Comparison of ENCODE assay signal across 37 cellular contexts in the genomic region with DNA sequence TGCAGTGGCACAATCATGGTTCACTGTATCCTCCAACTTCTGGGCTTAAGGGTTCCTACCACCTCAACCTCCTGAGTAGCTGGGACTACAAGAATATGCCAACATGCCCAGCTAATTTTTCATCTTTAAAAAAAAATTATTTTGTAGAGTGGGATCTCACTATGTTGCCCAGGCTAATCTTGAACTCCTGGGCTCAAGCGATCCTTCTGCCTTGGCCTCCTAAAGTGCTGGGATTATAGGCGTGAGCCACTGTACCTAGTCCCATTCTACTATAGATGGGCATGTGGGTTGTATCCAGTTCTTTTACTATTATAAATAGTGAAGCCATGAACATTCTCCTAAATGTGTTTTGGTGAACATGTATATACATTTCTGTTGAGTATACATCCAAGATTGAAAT. TPM values are rescaled to one million over a fixed set of nuclear protein-coding genes. Genes with fewer than 3 reads are reported as not detected.
DNase-seq lines count a peak whose midpoint lies in the region; ATAC-seq, FAIRE-seq and TF ChIP-seq lines count a peak whose summit lies in the region.
"Had no signal": no experiment of that assay in that cellular context is flagged by ENCODE, and none has a peak within 500 bp of the region (broad histone marks: within the 10 kb centered on the region; RNA-seq: fewer than 3 reads in every experiment).

No MANE protein-coding gene starts in this region.

- no peak for TF ChIP-seq EP300 in K562 (IDR thresholded peaks at IDR 0.05; ENCODE audit: low read length)
- no peak for TF ChIP-seq EP300 in esophagus muscularis mucosa (IDR thresholded peaks at IDR 0.05)

- no peak for TF ChIP-seq RAD21 in K562 (CRISPR knock-in tag; conservative IDR thresholded peaks at IDR 0.05 in 1 of 2, IDR thresholded peaks at IDR 0.05 in 1 of 2)

- H3K9me1 ChIP-seq in K562 (ENCODE audit: control insufficient read depth, insufficient read depth, low read length): no peaks in the 10 kb centered on the region

- no peak overlapping the region for H2AFZ ChIP-seq in K562 (ENCODE audit: low read depth, low read length)

- H3K4me1 ChIP-seq in HEK293 (ENCODE audit: control insufficient read depth, insufficient read depth, low read length) (no peaks in the 10 kb centered on the region), K562 (replicated peaks in 1 of 2; ENCODE audit: control insufficient read depth in 2 of 2, insufficient read depth in 2 of 2, low read length in 2 of 2) (peaks cover 0 to 3% of the 10 kb centered on the region in 2 experiments; a peak in 1 of 5 replicates), esophagus muscularis mucosa (peaks cover 0 to 3% (median 0%) of the 10 kb centered on the region in 4 donors)
- H3K4me1 ChIP-seq: A549; BE2C; BLaER1; BLaER1 treated with 17β-estradiol and CSF1 and Interleukin-3, amounts not matched to agents 10 nM and 100 nM; Caco-2 had no signal

- TF ChIP-seq POLR2A in K562 (conservative IDR thresholded peaks at IDR 0.05) (no peak), esophagus muscularis mucosa (IDR thresholded peaks at IDR 0.05; ENCODE audit: low read depth) (no peak)

- TF ChIP-seq CTCF in activated CD8-positive, alpha-beta T cell treated with anti-CD3 and anti-CD28 coated beads for 36 hours (IDR thresholded peaks at IDR 0.05): no peak
- TF ChIP-seq CTCF in HEK293 (tag by site-specific recombination; IDR thresholded peaks at IDR 0.05) (no peak), K562 (IDR thresholded peaks at IDR 0.05 in 2 of 3, conservative IDR thresholded peaks at IDR 0.05 in 1 of 3; ENCODE audit: insufficient read depth in 2 of 3, low read depth in 1 of 3, low read length in 3 of 3) (no peak), esophagus muscularis mucosa (IDR thresholded peaks at IDR 0.05) (no peak)

- H3K4me2 ChIP-seq in K562 (ENCODE audit: insufficient read depth, low read length): no peak overlapping the region
- H3K4me2 ChIP-seq: A549; BLaER1; BLaER1 treated with 17β-estradiol and CSF1 and Interleukin-3, amounts not matched to agents 10 nM and 100 nM had no signal

- H3K4me3 ChIP-seq in HEK293 (ENCODE audit: low read depth, low read length) (no peak overlapping the region), K562 (no peak overlapping the region), esophagus muscularis mucosa (no peak overlapping the region)
- H3K4me3 ChIP-seq: A549; BLaER1; BLaER1 treated with 17β-estradiol and CSF1 and Interleukin-3, amounts not matched to agents 10 nM and 100 nM had no signal

- H3K27ac Mint-ChIP-seq in activated CD8-positive, alpha-beta T cell treated with anti-CD3 and anti-CD28 coated beads, Interleukin-2, amount 10 ng/mL, durations not matched to agents 7 days and 5 days: no peak overlapping the region
- H3K27ac Mint-ChIP-seq in activated CD8-positive, alpha-beta T cell treated with anti-CD3 and anti-CD28 coated beads for 36 hours: no peak overlapping the region
- H3K27ac Mint-ChIP-seq: B cell; CD14-positive monocyte; CD4-positive, alpha-beta T cell; CD4-positive, CD25-positive, alpha-beta regulatory T cell; CD8-positive, alpha-beta T cell had no signal

- CTCF ChIA-PET in activated CD8-positive, alpha-beta T cell treated with anti-CD3 and anti-CD28 coated beads, Interleukin-2, amount 10 ng/mL, durations not matched to agents 7 days and 5 days (lab: Charles Lee): no interaction called here
- CTCF ChIA-PET in activated CD8-positive, alpha-beta T cell treated with anti-CD3 and anti-CD28 coated beads for 36 hours (lab: Charles Lee): interaction anchor here (1.4 to 1.5 kb wide), 2 partner anchors 136 to 173 kb away, joined by 3 read pairs; no protein-coding TSS in a partner anchor
- CTCF ChIA-PET in HEK293 (lab: Yijun Ruan, JAX) (interaction anchor here (1.1 to 3.4 kb wide), 6 partner anchors 49 to 367 kb away, joined by 3 to 14 read pairs (median 4); no protein-coding TSS in a partner anchor), K562 (lab: Yijun Ruan, JAX; ENCODE audit: low intra/inter-chr PET ratio) (no interaction called here)

- POLR2A ChIA-PET in activated CD8-positive, alpha-beta T cell treated with anti-CD3 and anti-CD28 coated beads, Interleukin-2, amount 10 ng/mL, durations not matched to agents 7 days and 5 days (lab: Charles Lee): no interaction called here
- POLR2A ChIA-PET in activated CD8-positive, alpha-beta T cell treated with anti-CD3 and anti-CD28 coated beads for 36 hours (lab: Charles Lee): no interaction called here
- POLR2A ChIA-PET in HEK293 (lab: Yijun Ruan, JAX): no interaction called here
- POLR2A ChIA-PET in K562 (lab: Yijun Ruan, JAX): no interaction called here

- no peak for FAIRE-seq in K562 (lab: Jason Lieb, UNC)
- FAIRE-seq: A204.1, A549, D721Med had no signal

- peak; percentile 1 for DNase-seq in activated CD8-positive, alpha-beta T cell treated with anti-CD3 and anti-CD28 coated beads, Interleukin-2, amount 10 ng/mL, durations not matched to agents 7 days and 5 days
- DNase-seq in activated CD8-positive, alpha-beta T cell treated with anti-CD3 and anti-CD28 coated beads for 36 hours: no peak
- DNase-seq in K562 (ENCODE audit: extremely low read depth in 1 of 4, low spot score in 3 of 4) (no peak), esophagus muscularis mucosa (ENCODE audit: extremely low spot score) (peak; percentile 17), HUDEP-2 (lab: John Stamatoyannopoulos, UW; ENCODE audit: unreplicated experiment in 76 of 76) (no peak)
- DNase-seq: 8988T; ACHN; AML-193; BE2C; C1 segment of cervical spinal cord; Caco-2; Calu3; CD4-positive, alpha-beta memory T cell; CD4-positive, alpha-beta T cell; CD4-positive, CD25-positive, alpha-beta regulatory T cell; CD8-positive, alpha-beta memory T cell; CD8-positive, alpha-beta T cell; COR-L47; DMS 273 treated with DMSO at 0.1 percent for 48 hours; DMS153; DMS53; DMS79; DMS79 treated with DMSO at 0.1 percent for 48 hours; DND-41; EL had no signal

- H4K20me1 ChIP-seq in K562 (replicated peaks; ENCODE audit: control insufficient read depth, insufficient read depth, low read length): no peaks in the 10 kb centered on the region
- H4K20me1 ChIP-seq: BLaER1; BLaER1 treated with 17β-estradiol and CSF1 and Interleukin-3, amounts not matched to agents 10 nM and 100 nM had no signal

- H3K9me3 ChIP-seq in HEK293 (ENCODE audit: control insufficient read depth, insufficient read depth, low read depth, low read length): no peaks in the 10 kb centered on the region
- H3K9me3 ChIP-seq in K562 (replicated peaks; ENCODE audit: control insufficient read depth, insufficient read depth, low read depth, low read length): no peaks in the 10 kb centered on the region
- no peaks in the 10 kb centered on the region for H3K9me3 ChIP-seq in esophagus muscularis mucosa
- H3K9me3 ChIP-seq: A549, BE2C, Caco-2 had no signal

- H3K36me3 ChIP-seq in HEK293 (ENCODE audit: control insufficient read depth in 2 of 2, insufficient read depth in 1 of 2, low read length in 2 of 2) (no peaks in the 10 kb centered on the region), K562 (ENCODE audit: control insufficient read depth, insufficient read depth, low read length) (no peaks in the 10 kb centered on the region), esophagus muscularis mucosa (no peaks in the 10 kb centered on the region)
- H3K36me3 ChIP-seq: BE2C; BLaER1; BLaER1 treated with 17β-estradiol and CSF1 and Interleukin-3, amounts not matched to agents 10 nM and 100 nM had no signal

- WGBS in K562 (ENCODE audit: insufficient coverage, low coverage, missing lambda C conversion rate): 12% methylated on average over 2 of the region's 2 CpGs
- WGBS in esophagus muscularis mucosa: 97% methylated on average over 2 of the region's 2 CpGs

- H3K36me3 Mint-ChIP-seq in activated CD8-positive, alpha-beta T cell treated with anti-CD3 and anti-CD28 coated beads, Interleukin-2, amount 10 ng/mL, durations not matched to agents 7 days and 5 days (ENCODE audit: low read depth): no peaks in the 10 kb centered on the region
- no peaks in the 10 kb centered on the region for H3K36me3 Mint-ChIP-seq in activated CD8-positive, alpha-beta T cell treated with anti-CD3 and anti-CD28 coated beads for 36 hours (ENCODE audit: low read depth)
- H3K36me3 Mint-ChIP-seq: CD14-positive monocyte; CD4-positive, alpha-beta memory T cell; CD4-positive, CD25-positive, alpha-beta regulatory T cell; CD8-positive, alpha-beta memory T cell; CD8-positive, alpha-beta T cell had no signal

- BruUV-seq in K562 (replicated peaks; lab: Mats Ljungman, UMichigan): no TSS peak

- in situ Hi-C loops in K562 (cut with MboI): no loop called here

- no peak for ATAC-seq in activated CD8-positive, alpha-beta T cell treated with anti-CD3 and anti-CD28 coated beads, Interleukin-2, amount 10 ng/mL, durations not matched to agents 7 days and 5 days
- ATAC-seq in activated CD8-positive, alpha-beta T cell treated with anti-CD3 and anti-CD28 coated beads for 36 hours: no peak
- ATAC-seq in K562: no peak
- no peak for ATAC-seq in GM18511 (IDR thresholded peaks at IDR 0.05; ENCODE audit: unreplicated experiment)
- no peak for ATAC-seq in HG03460 (IDR thresholded peaks at IDR 0.05; ENCODE audit: unreplicated experiment)
- ATAC-seq: A549; CD8-positive, alpha-beta T cell had no signal

- no peak overlapping the region for H3K4me3 Mint-ChIP-seq in activated CD8-positive, alpha-beta T cell treated with anti-CD3 and anti-CD28 coated beads, Interleukin-2, amount 10 ng/mL, durations not matched to agents 7 days and 5 days
- H3K4me3 Mint-ChIP-seq in activated CD8-positive, alpha-beta T cell treated with anti-CD3 and anti-CD28 coated beads for 36 hours: no peak overlapping the region
- H3K4me3 Mint-ChIP-seq: B cell; CD14-positive monocyte; CD4-positive, alpha-beta memory T cell; CD4-positive, alpha-beta T cell; CD4-positive, CD25-positive, alpha-beta regulatory T cell; CD8-positive, alpha-beta memory T cell; CD8-positive, alpha-beta T cell had no signal

- intact Hi-C loops in activated CD8-positive, alpha-beta T cell treated with anti-CD3 and anti-CD28 coated beads for 36 hours (cut with micrococcal nuclease): no loop called here
- intact Hi-C loops in K562 (cut with micrococcal nuclease): loop anchor here (5.0 kb wide), 2 partner anchors 57 to 427 kb away; a partner anchor contains a TSS
- intact Hi-C loops in esophagus muscularis mucosa (cut with DNase I): loop anchor here (5.0 kb wide), 1 partner anchor 47 kb away; no protein-coding TSS in a partner anchor

- peaks cover 15% of the 10 kb centered on the region for H3K27me3 Mint-ChIP-seq in activated CD8-positive, alpha-beta T cell treated with anti-CD3 and anti-CD28 coated beads, Interleukin-2, amount 10 ng/mL, durations not matched to agents 7 days and 5 days (ENCODE audit: low read depth)
- peaks cover 3% of the 10 kb centered on the region for H3K27me3 Mint-ChIP-seq in activated CD8-positive, alpha-beta T cell treated with anti-CD3 and anti-CD28 coated beads for 36 hours

- H3K27me3 ChIP-seq in K562 (ENCODE audit: control insufficient read depth in 2 of 2, insufficient read depth in 2 of 2, low read length in 2 of 2): peaks cover 5 to 11% of the 10 kb centered on the region in 2 experiments
- H3K27me3 ChIP-seq in esophagus muscularis mucosa: no peaks in the 10 kb centered on the region
- H3K27me3 ChIP-seq: BLaER1; BLaER1 treated with 17β-estradiol and CSF1 and Interleukin-3, amounts not matched to agents 10 nM and 100 nM had no signal

- no peak overlapping the region for H3K27ac ChIP-seq in HEK293 (ENCODE audit: extremely low read depth, low read depth, low read length)
- no peak overlapping the region for H3K27ac ChIP-seq in K562 (ENCODE audit: extremely low read depth, low read depth, low read length)
- no peak overlapping the region for H3K27ac ChIP-seq in esophagus muscularis mucosa (replicated peaks in 1 of 4)
- H3K27ac ChIP-seq: 22Rv1; A549; BLaER1; BLaER1 treated with 17β-estradiol and CSF1 and Interleukin-3, amounts not matched to agents 10 nM and 100 nM; C4-2B had no signal

- no peaks in the 10 kb centered on the region for H3K4me1 Mint-ChIP-seq in activated CD8-positive, alpha-beta T cell treated with anti-CD3 and anti-CD28 coated beads, Interleukin-2, amount 10 ng/mL, durations not matched to agents 7 days and 5 days (ENCODE audit: low read depth)
- no peaks in the 10 kb centered on the region for H3K4me1 Mint-ChIP-seq in activated CD8-positive, alpha-beta T cell treated with anti-CD3 and anti-CD28 coated beads for 36 hours (ENCODE audit: low read depth)
- H3K4me1 Mint-ChIP-seq: B cell; CD4-positive, alpha-beta memory T cell; CD8-positive, alpha-beta memory T cell had no signal

- no peaks in the 10 kb centered on the region for H3K79me2 ChIP-seq in K562 (ENCODE audit: control insufficient read depth, insufficient read depth, low read length)

- H3K9me3 Mint-ChIP-seq in activated CD8-positive, alpha-beta T cell treated with anti-CD3 and anti-CD28 coated beads, Interleukin-2, amount 10 ng/mL, durations not matched to agents 7 days and 5 days (ENCODE audit: insufficient read depth): peaks cover 4% of the 10 kb centered on the region
- no peaks in the 10 kb centered on the region for H3K9me3 Mint-ChIP-seq in activated CD8-positive, alpha-beta T cell treated with anti-CD3 and anti-CD28 coated beads for 36 hours
- H3K9me3 Mint-ChIP-seq: CD4-positive, alpha-beta T cell; CD4-positive, CD25-positive, alpha-beta regulatory T cell; CD8-positive, alpha-beta T cell had no signal

- no peak overlapping the region for H3K9ac ChIP-seq in K562 (ENCODE audit: insufficient read depth in 1 of 2, low read depth in 2 of 2, low read length in 2 of 2)
- H3K9ac ChIP-seq: BLaER1; BLaER1 treated with 17β-estradiol and CSF1 and Interleukin-3, amounts not matched to agents 10 nM and 100 nM had no signal

RNA-seq across cellular contexts. Expression of a gene that starts 57.9 kb away (rescaled TPM):
- 10 to 100 TPM; 48.4 to 52.7 TPM for total RNA-seq in activated CD8-positive, alpha-beta T cell treated with anti-CD3 and anti-CD28 coated beads, Interleukin-2, amount 10 ng/mL, durations not matched to agents 7 days and 5 days
- 10 to 100 TPM; 51.9 to 52.2 TPM for total RNA-seq in activated CD8-positive, alpha-beta T cell treated with anti-CD3 and anti-CD28 coated beads for 36 hours
- 56.8 and 279 TPM in 2 replicates for total RNA-seq in K562 (2011; cell fraction: chromatin; rRNA removed; ENCODE audit: low replicate concordance)
- 27.0 and 48.0 TPM in 2 replicates for total RNA-seq in K562 (2011; cell fraction: nucleolus; rRNA removed)
- total RNA-seq in K562 (2011; cell fraction: nucleoplasm; rRNA removed): 80.9 and 120 TPM in 2 replicates
- total RNA-seq in K562 (2014; rRNA removed) (49.3 and 56.3 TPM in 2 replicates), K562 (2014; rRNA removed; fragmentation: Illumina TruSeq; extraction: Trizol) (67.9 and 76.8 TPM in 2 replicates), K562 (2015; rRNA removed; fragmentation: Illumina TruSeq; extraction: Trizol) (65.2 and 73.7 TPM in 2 replicates), K562 (2021) (52.6 and 58.7 TPM in 2 replicates), esophagus muscularis mucosa (10 to 100 TPM; 21.4 to 40.3 (median 24.5) TPM)
- polyA plus RNA-seq in K562 (2011; rRNA removed) (59.6 and 72.0 TPM in 2 replicates), K562 (2014; fragmentation: Illumina TruSeq; extraction: Trizol) (45.1 and 50.3 TPM in 2 replicates), K562 (2014; fragmentation: Nextera tagmentation; extraction: Ambion mirVana) (10 to 100 TPM; 16.4 to 17.4 TPM), K562 (2014; rRNA removed) (48.7 and 53.8 TPM in 2 replicates)
- polyA plus RNA-seq in K562 (2011; cell fraction: cytosol; rRNA removed): 5.9 and 12.1 TPM in 2 replicates
- 192 and 235 TPM in 2 replicates for polyA plus RNA-seq in K562 (2011; cell fraction: nucleus; rRNA removed)
- 28.0 and 41.4 TPM in 2 replicates for polyA plus RNA-seq in K562 (2012)
- polyA minus RNA-seq in K562 (2011; rRNA and poly(A)+ RNA removed): 70.0 and 79.9 TPM in 2 replicates
- polyA minus RNA-seq in K562 (2011; cell fraction: cytosol; rRNA and poly(A)+ RNA removed): 16.4 and 23.8 TPM in 2 replicates
- polyA minus RNA-seq in K562 (2011; cell fraction: nucleus; rRNA and poly(A)+ RNA removed): 102 and 171 TPM in 2 replicates

Comparison
In these comparisons a context has a peak if more than half of its experiments do, and no peak if none do; other contexts are left out.
1. DNase-seq: peak in activated CD8-positive, alpha-beta T cell treated with anti-CD3 and anti-CD28 coated beads, Interleukin-2, amount 10 ng/mL, durations not matched to agents 7 days and 5 days (single experiment) and esophagus muscularis mucosa (single experiment); none in activated CD8-positive, alpha-beta T cell treated with anti-CD3 and anti-CD28 coated beads for 36 hours (single experiment), K562 (0 of 4) and HUDEP-2 (0 of 76).
2. CTCF ChIA-PET loops: an anchor here in activated CD8-positive, alpha-beta T cell treated with anti-CD3 and anti-CD28 coated beads for 36 hours (1.4 to 1.5 kb wide) and HEK293 (1.1 to 3.4 kb wide); none called in activated CD8-positive, alpha-beta T cell treated with anti-CD3 and anti-CD28 coated beads, Interleukin-2, amount 10 ng/mL, durations not matched to agents 7 days and 5 days and K562.